ENCODE assay signal across 8 cellular contexts in genomic region chr5:151651997-151652645, GRCh38. TPM values are rescaled to one million over a fixed set of nuclear protein-coding genes. Genes with fewer than 3 reads are reported as not detected.
A peak's percentile ranks its signal among the peaks of the same experiment; 100 is the strongest.
DNase-seq lines count a peak whose midpoint lies in the region; ATAC-seq and TF ChIP-seq lines count a peak whose summit lies in the region.

No MANE protein-coding gene starts in this region.

- no peaks in the 10 kb centered on the region for H3K9me3 ChIP-seq in liver (ENCODE audit: control insufficient read depth in 4 of 4, low read length in 3 of 4)

- 2% methylated on average over 6 of the region's 6 CpGs for WGBS in liver

- peak; percentile 8 for DNase-seq in NCI-H446 treated with DMSO at 0.1 percent for 48 hours (lab: John Stamatoyannopoulos, UW)
- DNase-seq in activated CD4-positive, alpha-beta T cell treated with anti-CD3 and anti-CD28 coated beads for 1 hour, result peak; percentile 43
- peak; percentile 91 for DNase-seq in cerebellum (ENCODE audit: low spot score)
- DNase-seq in stimulated activated CD4-positive, alpha-beta T cell treated with anti-CD3 and anti-CD28 coated beads, TNF-alpha, amount 100 ng/mL, for 4 hours (ENCODE audit: low read depth in 3 of 3), result peak; percentile 32 to 49 (median 40)

- H3K27me3 ChIP-seq in liver (ENCODE audit: control insufficient read depth in 4 of 4, insufficient read depth in 4 of 4, low read length in 3 of 4), result no peaks in the 10 kb centered on the region

- H3K27ac ChIP-seq in C4-2B, result no peak overlapping the region
- H3K27ac ChIP-seq in liver (ENCODE audit: low read depth in 1 of 2, low read length in 2 of 2), result no peak overlapping the region

- H3K4me1 ChIP-seq in liver (ENCODE audit: control insufficient read depth in 4 of 4, insufficient read depth in 4 of 4, low read length in 3 of 4), result peaks cover 0 to 3% (median 0%) of the 10 kb centered on the region in 4 donors

- no peaks in the 10 kb centered on the region for H3K36me3 ChIP-seq in liver (ENCODE audit: control insufficient read depth in 4 of 4, insufficient read depth in 3 of 4, low read depth in 1 of 4, low read length in 3 of 4)

- ATAC-seq in GM19043 (IDR thresholded peaks at IDR 0.05; ENCODE audit: low read depth, unreplicated experiment) (peak; percentile 99), HG03175 (IDR thresholded peaks at IDR 0.05; ENCODE audit: unreplicated experiment) (peak; percentile 98)

- no peak overlapping the region for H3K4me3 ChIP-seq in liver (ENCODE audit: low read depth in 1 of 3, low read length in 3 of 3)

- TF ChIP-seq CTCF in C4-2B (conservative IDR thresholded peaks at IDR 0.05) (peak; percentile 94), liver (IDR thresholded peaks at IDR 0.05; ENCODE audit: low read depth, low read length, missing input control) (peak; percentile 80)

- TF ChIP-seq RAD21 in liver (IDR thresholded peaks at IDR 0.05), result peak; percentile 92 to 95

- H3K9ac ChIP-seq in liver (ENCODE audit: low read depth in 1 of 2, low read length in 2 of 2), result no peak overlapping the region

TF ChIP-seq in liver, 16 proteins besides CTCF, POLR2A, EP300 and RAD21:
- TF ChIP-seq EGR1 (IDR thresholded peaks at IDR 0.05; ENCODE audit: low read depth in 2 of 2), result no peak
- no peak for TF ChIP-seq ZBTB33 (IDR thresholded peaks at IDR 0.05)
- no peak for TF ChIP-seq GABPA (IDR thresholded peaks at IDR 0.05 in 1 of 2, conservative IDR thresholded peaks at IDR 0.05 in 1 of 2)
- no peak for TF ChIP-seq TAF1 (conservative IDR thresholded peaks at IDR 0.05)
- no peak for TF ChIP-seq SP1 (IDR thresholded peaks at IDR 0.05)
- no peak for TF ChIP-seq HNF4A (conservative IDR thresholded peaks at IDR 0.05)
- no peak for TF ChIP-seq NR2F2 (IDR thresholded peaks at IDR 0.05)
- no peak for TF ChIP-seq FOXA1 (IDR thresholded peaks at IDR 0.05)
- TF ChIP-seq REST (IDR thresholded peaks at IDR 0.05), result no peak
- no peak for TF ChIP-seq MAX (IDR thresholded peaks at IDR 0.05)
- no peak for TF ChIP-seq HNF4G (IDR thresholded peaks at IDR 0.05)
- no peak for TF ChIP-seq RXRA (IDR thresholded peaks at IDR 0.05)
- no peak for TF ChIP-seq FOXA2 (IDR thresholded peaks at IDR 0.05)
- no peak for TF ChIP-seq JUND (IDR thresholded peaks at IDR 0.05)
- TF ChIP-seq ATF3 (IDR thresholded peaks at IDR 0.05), result no peak
- TF ChIP-seq YY1 (IDR thresholded peaks at IDR 0.05), result no peak

RNA-seq across cellular contexts. Expression of gene SPARC, which starts 34.6 kb away (rescaled TPM):
- total RNA-seq in cerebellum (148 TPM), liver (100 to 1,000 TPM in 1 of 2 donors, 10 to 100 TPM in 1; 96.6 to 116 TPM)
- 100 to 1,000 TPM; 104 to 269 TPM for polyA plus RNA-seq in liver

Comparison
In these comparisons a context has a peak if more than half of its experiments do, and no peak if none do; other contexts are left out.
1. DNase-seq: peak in every context shown above with its lines; median percentile 91 in cerebellum; 43 in activated CD4-positive, alpha-beta T cell treated with anti-CD3 and anti-CD28 coated beads for 1 hour; 40 in stimulated activated CD4-positive, alpha-beta T cell treated with anti-CD3 and anti-CD28 coated beads, TNF-alpha, amount 100 ng/mL, for 4 hours; 8 in NCI-H446 treated with DMSO at 0.1 percent for 48 hours.